In the genomic region with DNA sequence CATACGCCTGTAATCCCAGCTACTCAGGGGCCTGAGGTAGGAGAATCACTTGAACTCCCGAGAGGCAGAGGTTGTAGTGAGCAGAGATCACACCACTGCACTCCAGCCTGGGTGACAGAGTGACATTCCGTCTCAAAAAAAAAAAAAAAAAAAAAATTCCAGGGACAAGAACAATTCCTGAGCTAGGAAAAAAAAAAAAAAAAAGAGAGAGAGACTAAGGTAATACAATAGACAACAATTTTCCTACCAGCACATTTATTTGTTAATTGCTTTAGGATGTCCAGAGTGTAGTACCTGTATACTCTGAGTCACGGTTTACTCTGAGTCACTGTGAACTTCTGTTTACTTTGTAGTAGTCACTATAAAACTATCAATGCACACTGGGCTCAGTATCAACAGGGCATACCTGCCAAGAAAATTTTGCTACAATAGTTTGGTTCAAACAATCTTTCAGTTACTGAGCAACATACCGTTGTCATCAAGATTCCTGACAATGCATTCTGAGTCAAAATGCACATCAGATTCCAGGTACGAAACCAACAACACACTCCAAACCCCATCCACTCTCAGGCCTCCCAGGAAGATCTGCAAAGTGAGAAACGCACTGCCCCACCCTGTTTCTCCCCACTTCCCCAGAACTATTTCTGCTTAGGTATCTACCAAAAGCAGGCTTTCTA, we compare ENCODE assay signal across 10 cellular contexts. TPM values are rescaled to one million over a fixed set of nuclear protein-coding genes. Genes with fewer than 3 reads are reported as not detected.
DNase-seq lines count a peak whose midpoint lies in the region; ATAC-seq and TF ChIP-seq lines count a peak whose summit lies in the region.
"Had no signal": no experiment of that assay in that cellular context is flagged by ENCODE, and none has a peak within 500 bp of the region (broad histone marks: within the 10 kb centered on the region; RNA-seq: fewer than 3 reads in every experiment).

No MANE protein-coding gene starts in this region.

- DNase-seq in HS-5 (ENCODE audit: low read depth) (peak; percentile 78), astrocyte of the spinal cord (ENCODE audit: low read depth, low spot score) (peak; percentile 80), NCI-H1092 treated with DMSO at 0.1 percent for 48 hours (lab: John Stamatoyannopoulos, UW) (no peak), dorsolateral prefrontal cortex (no peak)
- no peak for DNase-seq in activated effector memory CD4-positive, alpha-beta T cell treated with Interleukin-2 at 50 U/mL for 16 hours
- DNase-seq: activated CD4-positive, alpha-beta T cell treated with anti-CD3 and anti-CD28 coated beads for 48 hours; naive B cell had no signal

- TF ChIP-seq CTCF in C4-2B (conservative IDR thresholded peaks at IDR 0.05) (no peak), astrocyte of the spinal cord (IDR thresholded peaks at IDR 0.05; ENCODE audit: low read depth, low read length) (no peak), liver (IDR thresholded peaks at IDR 0.05; ENCODE audit: low read depth, low read length, missing input control) (no peak), dorsolateral prefrontal cortex (IDR thresholded peaks at IDR 0.05 in 54 of 56, conservative IDR thresholded peaks at IDR 0.05 in 2 of 56; ENCODE audit: low read depth in 1 of 56, partially characterized antibody in 56 of 56) (no peak)

- 43% methylated on average over 7 of the region's 7 CpGs for WGBS in liver

- H3K27ac ChIP-seq in C4-2B = peak overlapping the region; percentile 47
- no peak overlapping the region for H3K27ac ChIP-seq in liver (ENCODE audit: low read depth in 1 of 2, low read length in 2 of 2)
- no peak overlapping the region for H3K27ac ChIP-seq in dorsolateral prefrontal cortex

- H3K9ac ChIP-seq in liver (ENCODE audit: low read depth in 1 of 2, low read length in 2 of 2) = no peak overlapping the region

- H3K36me3 ChIP-seq in liver (ENCODE audit: control insufficient read depth in 4 of 4, insufficient read depth in 3 of 4, low read depth in 1 of 4, low read length in 3 of 4) = no peaks in the 10 kb centered on the region

- H3K27me3 ChIP-seq in liver (ENCODE audit: control insufficient read depth in 4 of 4, insufficient read depth in 4 of 4, low read length in 3 of 4) (no peaks in the 10 kb centered on the region), dorsolateral prefrontal cortex (peaks cover 0 to 8% (median 0%) of the 10 kb centered on the region in 45 donors)

- intact Hi-C loops in dorsolateral prefrontal cortex (cut with DNase I) = no loop called here

- in situ Hi-C loops in astrocyte of the spinal cord (cut with HindIII; ENCODE audit: low sequenced_read_pairs) = no loop called here

- H3K4me3 ChIP-seq in astrocyte of the spinal cord (ENCODE audit: low read depth, low read length) (no peak overlapping the region), liver (ENCODE audit: low read depth in 1 of 3, low read length in 3 of 3) (no peak overlapping the region), dorsolateral prefrontal cortex (no peak overlapping the region)

- TF ChIP-seq RAD21 in liver (IDR thresholded peaks at IDR 0.05) = no peak

- H3K4me1 ChIP-seq in liver (ENCODE audit: control insufficient read depth in 4 of 4, insufficient read depth in 4 of 4, low read length in 3 of 4) = peaks cover 0 to 2% (median 0%) of the 10 kb centered on the region in 4 donors

- no peak for ATAC-seq in HG03442 (IDR thresholded peaks at IDR 0.05; ENCODE audit: unreplicated experiment)

- H3K9me3 ChIP-seq in liver (ENCODE audit: control insufficient read depth in 4 of 4, low read length in 3 of 4) = no peaks in the 10 kb centered on the region

TF ChIP-seq in liver, 16 proteins besides CTCF, POLR2A, EP300 and RAD21:
- TF ChIP-seq HNF4G (IDR thresholded peaks at IDR 0.05) (no peak), FOXA2 (IDR thresholded peaks at IDR 0.05) (peak; percentile 92), RXRA (IDR thresholded peaks at IDR 0.05) (peak in 1 of 2 donors; percentile 27), YY1 (IDR thresholded peaks at IDR 0.05) (no peak), HNF4A (conservative IDR thresholded peaks at IDR 0.05) (no peak), GABPA (IDR thresholded peaks at IDR 0.05 in 1 of 2, conservative IDR thresholded peaks at IDR 0.05 in 1 of 2) (no peak), SP1 (IDR thresholded peaks at IDR 0.05) (no peak), EGR1 (IDR thresholded peaks at IDR 0.05; ENCODE audit: low read depth in 2 of 2) (no peak), TAF1 (conservative IDR thresholded peaks at IDR 0.05) (no peak), NR2F2 (IDR thresholded peaks at IDR 0.05) (no peak), FOXA1 (IDR thresholded peaks at IDR 0.05) (peak; percentile 86), JUND (IDR thresholded peaks at IDR 0.05) (peak; percentile 83 to 95)
- TF ChIP-seq, protein P1, sequence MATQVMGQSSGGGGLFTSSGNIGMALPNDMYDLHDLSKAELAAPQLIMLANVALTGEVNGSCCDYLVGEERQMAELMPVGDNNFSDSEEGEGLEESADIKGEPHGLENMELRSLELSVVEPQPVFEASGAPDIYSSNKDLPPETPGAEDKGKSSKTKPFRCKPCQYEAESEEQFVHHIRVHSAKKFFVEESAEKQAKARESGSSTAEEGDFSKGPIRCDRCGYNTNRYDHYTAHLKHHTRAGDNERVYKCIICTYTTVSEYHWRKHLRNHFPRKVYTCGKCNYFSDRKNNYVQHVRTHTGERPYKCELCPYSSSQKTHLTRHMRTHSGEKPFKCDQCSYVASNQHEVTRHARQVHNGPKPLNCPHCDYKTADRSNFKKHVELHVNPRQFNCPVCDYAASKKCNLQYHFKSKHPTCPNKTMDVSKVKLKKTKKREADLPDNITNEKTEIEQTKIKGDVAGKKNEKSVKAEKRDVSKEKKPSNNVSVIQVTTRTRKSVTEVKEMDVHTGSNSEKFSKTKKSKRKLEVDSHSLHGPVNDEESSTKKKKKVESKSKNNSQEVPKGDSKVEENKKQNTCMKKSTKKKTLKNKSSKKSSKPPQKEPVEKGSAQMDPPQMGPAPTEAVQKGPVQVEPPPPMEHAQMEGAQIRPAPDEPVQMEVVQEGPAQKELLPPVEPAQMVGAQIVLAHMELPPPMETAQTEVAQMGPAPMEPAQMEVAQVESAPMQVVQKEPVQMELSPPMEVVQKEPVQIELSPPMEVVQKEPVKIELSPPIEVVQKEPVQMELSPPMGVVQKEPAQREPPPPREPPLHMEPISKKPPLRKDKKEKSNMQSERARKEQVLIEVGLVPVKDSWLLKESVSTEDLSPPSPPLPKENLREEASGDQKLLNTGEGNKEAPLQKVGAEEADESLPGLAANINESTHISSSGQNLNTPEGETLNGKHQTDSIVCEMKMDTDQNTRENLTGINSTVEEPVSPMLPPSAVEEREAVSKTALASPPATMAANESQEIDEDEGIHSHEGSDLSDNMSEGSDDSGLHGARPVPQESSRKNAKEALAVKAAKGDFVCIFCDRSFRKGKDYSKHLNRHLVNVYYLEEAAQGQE (IDR thresholded peaks at IDR 0.05) = no peak
- TF ChIP-seq, protein P2, sequence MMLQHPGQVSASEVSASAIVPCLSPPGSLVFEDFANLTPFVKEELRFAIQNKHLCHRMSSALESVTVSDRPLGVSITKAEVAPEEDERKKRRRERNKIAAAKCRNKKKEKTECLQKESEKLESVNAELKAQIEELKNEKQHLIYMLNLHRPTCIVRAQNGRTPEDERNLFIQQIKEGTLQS (IDR thresholded peaks at IDR 0.05) = no peak
- TF ChIP-seq, protein P3, sequence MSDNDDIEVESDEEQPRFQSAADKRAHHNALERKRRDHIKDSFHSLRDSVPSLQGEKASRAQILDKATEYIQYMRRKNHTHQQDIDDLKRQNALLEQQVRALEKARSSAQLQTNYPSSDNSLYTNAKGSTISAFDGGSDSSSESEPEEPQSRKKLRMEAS (IDR thresholded peaks at IDR 0.05) = no peak
- TF ChIP-seq, protein P4, sequence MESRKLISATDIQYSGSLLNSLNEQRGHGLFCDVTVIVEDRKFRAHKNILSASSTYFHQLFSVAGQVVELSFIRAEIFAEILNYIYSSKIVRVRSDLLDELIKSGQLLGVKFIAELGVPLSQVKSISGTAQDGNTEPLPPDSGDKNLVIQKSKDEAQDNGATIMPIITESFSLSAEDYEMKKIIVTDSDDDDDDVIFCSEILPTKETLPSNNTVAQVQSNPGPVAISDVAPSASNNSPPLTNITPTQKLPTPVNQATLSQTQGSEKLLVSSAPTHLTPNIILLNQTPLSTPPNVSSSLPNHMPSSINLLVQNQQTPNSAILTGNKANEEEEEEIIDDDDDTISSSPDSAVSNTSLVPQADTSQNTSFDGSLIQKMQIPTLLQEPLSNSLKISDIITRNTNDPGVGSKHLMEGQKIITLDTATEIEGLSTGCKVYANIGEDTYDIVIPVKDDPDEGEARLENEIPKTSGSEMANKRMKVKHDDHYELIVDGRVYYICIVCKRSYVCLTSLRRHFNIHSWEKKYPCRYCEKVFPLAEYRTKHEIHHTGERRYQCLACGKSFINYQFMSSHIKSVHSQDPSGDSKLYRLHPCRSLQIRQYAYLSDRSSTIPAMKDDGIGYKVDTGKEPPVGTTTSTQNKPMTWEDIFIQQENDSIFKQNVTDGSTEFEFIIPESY (IDR thresholded peaks at IDR 0.05) = peak; percentile 20

RNA-seq across cellular contexts. Expression of a gene that starts 28.3 kb away (rescaled TPM):
- total RNA-seq in liver (10 to 100 TPM in 1 of 2 donors, 1 to 10 TPM in 1; 2.1 to 35.0 TPM), dorsolateral prefrontal cortex (1 to 10 TPM in 57 of 120 experiments, under 1 TPM in 58, not detected in 5; 0.11 to 6.5 (median 0.98) TPM)
- polyA plus RNA-seq in liver = 1 to 10 TPM in 1 of 2 donors, under 1 TPM in 1; 0.67 to 1.4 TPM

Comparison
In these comparisons a context has a peak if more than half of its experiments do, and no peak if none do; other contexts are left out.
1. DNase-seq: peak in HS-5 (single experiment) and astrocyte of the spinal cord (single experiment); none in NCI-H1092 treated with DMSO at 0.1 percent for 48 hours (single experiment), dorsolateral prefrontal cortex (0 of 10) and activated effector memory CD4-positive, alpha-beta T cell treated with Interleukin-2 at 50 U/mL for 16 hours (single experiment).